In the genomic region with DNA sequence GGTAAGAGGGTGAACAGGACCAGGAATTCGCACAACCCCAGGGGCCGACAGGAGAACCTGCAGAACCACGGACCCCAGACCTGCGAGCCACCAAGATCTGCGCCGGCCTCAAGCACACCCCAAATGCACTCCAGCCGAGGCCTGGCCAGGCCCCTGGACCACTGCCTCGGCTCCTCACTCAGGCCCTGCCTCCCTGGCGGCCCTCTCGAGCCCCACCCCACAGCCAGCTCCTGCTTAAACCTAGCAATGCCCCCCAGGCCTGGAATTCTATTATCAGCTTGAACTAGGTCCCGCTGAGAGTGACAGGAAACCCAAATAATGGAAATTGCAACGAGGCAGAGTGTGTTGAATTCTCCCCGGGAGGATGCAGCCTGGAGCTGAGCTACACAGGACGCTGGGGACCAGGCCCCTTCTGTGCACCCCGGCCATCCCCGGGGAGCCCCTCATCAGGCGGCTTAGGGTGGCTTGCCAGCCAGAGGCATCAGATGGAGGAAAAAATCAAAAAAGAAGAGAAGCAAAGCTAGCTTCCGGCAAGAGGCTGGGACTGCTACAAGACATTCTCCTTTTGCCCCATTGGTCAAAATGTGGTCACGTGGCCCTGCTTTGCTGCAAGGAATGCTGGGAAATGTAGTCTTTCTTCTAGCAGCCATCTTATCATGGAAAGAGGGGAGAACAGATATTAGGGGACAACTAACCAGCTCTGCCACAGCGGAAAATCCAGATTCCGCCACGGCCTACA, we compare ENCODE assay signal across 7 cellular contexts. TPM values are rescaled to one million over a fixed set of nuclear protein-coding genes. Genes with fewer than 3 reads are reported as not detected.
DNase-seq lines count a peak whose midpoint lies in the region; ATAC-seq and TF ChIP-seq lines count a peak whose summit lies in the region.

No MANE protein-coding gene starts in this region.

- H3K27ac ChIP-seq in heart right ventricle, result peak overlapping the region in 2 of 10 donors; percentile 30 to 76
- no peak overlapping the region for H3K27ac ChIP-seq in prostate gland
- H3K27ac ChIP-seq in upper lobe of right lung, result no peak overlapping the region

- TF ChIP-seq POLR2A in prostate gland (IDR thresholded peaks at IDR 0.05), result no peak

- ATAC-seq in GM18861 (IDR thresholded peaks at IDR 0.05; ENCODE audit: unreplicated experiment) (peak; percentile 72), heart right ventricle (peak; percentile 78 to 92 (median 88)), upper lobe of right lung (peak; percentile 85)

- H3K27me3 ChIP-seq in heart right ventricle (no peaks in the 10 kb centered on the region), prostate gland (replicated peaks; ENCODE audit: insufficient read depth) (no peaks in the 10 kb centered on the region), upper lobe of right lung (no peaks in the 10 kb centered on the region)

- H3K4me3 ChIP-seq in heart right ventricle, result peak overlapping the region; percentile 34 to 63 (median 54)
- peak overlapping the region; percentile 7 to 12 for H3K4me3 ChIP-seq in prostate gland
- peak overlapping the region; percentile 50 for H3K4me3 ChIP-seq in upper lobe of right lung

- DNase-seq in NCI-H1092 (lab: John Stamatoyannopoulos, UW), result peak; percentile 85
- DNase-seq in T follicular helper cell (ENCODE audit: low read depth), result peak; percentile 79
- DNase-seq in amniotic epithelial cell (ENCODE audit: low read depth), result peak; percentile 90
- peak; percentile 60 to 90 for DNase-seq in heart right ventricle
- DNase-seq in prostate gland (ENCODE audit: low spot score), result peak; percentile 62
- DNase-seq in upper lobe of right lung, result peak; percentile 77

- intact Hi-C loops in heart right ventricle (cut with DNase I), result no loop called here
- intact Hi-C loops in prostate gland (cut with DNase I), result no loop called here
- intact Hi-C loops in upper lobe of right lung (cut with DNase I), result no loop called here

- TF ChIP-seq CTCF in heart right ventricle (IDR thresholded peaks at IDR 0.05) (no peak), prostate gland (IDR thresholded peaks at IDR 0.05) (no peak), upper lobe of right lung (IDR thresholded peaks at IDR 0.05) (no peak)

- H3K9me3 ChIP-seq in heart right ventricle (no peaks in the 10 kb centered on the region), prostate gland (no peaks in the 10 kb centered on the region), upper lobe of right lung (no peaks in the 10 kb centered on the region)

- WGBS in heart right ventricle, 2 donors, result 38 to 43% methylated on average over 22 of the region's 22 CpGs
- 46% methylated on average over 21 of the region's 22 CpGs for WGBS in prostate gland

- H3K36me3 ChIP-seq in heart right ventricle (no peaks in the 10 kb centered on the region), prostate gland (no peaks in the 10 kb centered on the region), upper lobe of right lung (no peaks in the 10 kb centered on the region)

- H3K4me1 ChIP-seq in heart right ventricle (peaks cover 0 to 18% (median 11%) of the 10 kb centered on the region in 9 donors), prostate gland (replicated peaks) (no peaks in the 10 kb centered on the region), upper lobe of right lung (peaks cover 5% of the 10 kb centered on the region)

RNA-seq across cellular contexts. Expression of gene ENPP7, which starts 2.4 kb away (rescaled TPM):
- total RNA-seq in heart right ventricle (not detected), prostate gland (not detected), upper lobe of right lung (not detected)
- not detected for polyA plus RNA-seq in heart right ventricle

RNA-seq across cellular contexts. Expression of gene CBX2, which starts 49.6 kb away (rescaled TPM):
- total RNA-seq in heart right ventricle, result 1 to 10 TPM; 1.5 to 3.9 (median 2.7) TPM
- polyA plus RNA-seq in heart right ventricle, result 1 to 10 TPM; 2.9 to 7.1 TPM
- 10 to 100 TPM in 1 of 2 donors, 1 to 10 TPM in 1; 2.0 to 17.0 TPM for total RNA-seq in prostate gland
- 3.4 TPM for total RNA-seq in upper lobe of right lung
